1 cellular context compared by ENCODE assay signal in genomic region chr17:15699413-15699924, GRCh38.
TF ChIP-seq lines count a peak whose summit lies in the region.
"Not testable (repeated sequence)": the region's sequence is repeated elsewhere in the genome, so short reads cannot be mapped to it uniquely, and the experiment has no call there.

ZNF286A (plus strand) TSS chr17:15699752; CDS start chr17:15700330, 578 bp downstream.

TF ChIP-seq in K562, 482 proteins besides CTCF, POLR2A, EP300 and RAD21 (continued from another document and continues in another):
- TF ChIP-seq ZBTB40 (IDR thresholded peaks at IDR 0.05) (0 out of 2 replicates have a peak, but pooled peaks have one; percentile 34), HCFC1 (IDR thresholded peaks at IDR 0.05; ENCODE audit: low read depth, low read length) (peak; percentile 84), CXXC5 (CRISPR knock-in tag; IDR thresholded peaks at IDR 0.05) (peak; percentile 79), MAZ (CRISPR knock-in tag; conservative IDR thresholded peaks at IDR 0.05 in 1 of 2, IDR thresholded peaks at IDR 0.05 in 1 of 2) (peak in 1 of 2 experiments; percentile 67; a peak in 1 of 4 replicates), SUPT5H (IDR thresholded peaks at IDR 0.05) (peak; percentile 45; the same call in 1 of the 2 replicates), USF2 (CRISPR knock-in tag; IDR thresholded peaks at IDR 0.05) (0 out of 2 replicates have a peak, but pooled peaks have one; percentile 28), ETS1 (conservative IDR thresholded peaks at IDR 0.05; ENCODE audit: control insufficient read depth, low read depth, low read length) (0 out of 2 replicates have a peak, but pooled peaks have one; percentile 47), ZFX (CRISPR knock-in tag; IDR thresholded peaks at IDR 0.05) (peak; percentile 57), CREM (IDR thresholded peaks at IDR 0.05; ENCODE audit: low read depth) (peak; percentile 53; the same call in 1 of the 2 replicates), MYC (IDR thresholded peaks at IDR 0.05; ENCODE audit: low read depth, low read length) (peak; percentile 42; the same call in 1 of the 2 replicates)
- not testable (repeated sequence) for TF ChIP-seq ZBTB40 (CRISPR knock-in tag; IDR thresholded peaks at IDR 0.05); MYC (CRISPR knock-in tag; IDR thresholded peaks at IDR 0.05; ENCODE audit: borderline replicate concordance, low read depth)
- TF ChIP-seq, protein P1, sequence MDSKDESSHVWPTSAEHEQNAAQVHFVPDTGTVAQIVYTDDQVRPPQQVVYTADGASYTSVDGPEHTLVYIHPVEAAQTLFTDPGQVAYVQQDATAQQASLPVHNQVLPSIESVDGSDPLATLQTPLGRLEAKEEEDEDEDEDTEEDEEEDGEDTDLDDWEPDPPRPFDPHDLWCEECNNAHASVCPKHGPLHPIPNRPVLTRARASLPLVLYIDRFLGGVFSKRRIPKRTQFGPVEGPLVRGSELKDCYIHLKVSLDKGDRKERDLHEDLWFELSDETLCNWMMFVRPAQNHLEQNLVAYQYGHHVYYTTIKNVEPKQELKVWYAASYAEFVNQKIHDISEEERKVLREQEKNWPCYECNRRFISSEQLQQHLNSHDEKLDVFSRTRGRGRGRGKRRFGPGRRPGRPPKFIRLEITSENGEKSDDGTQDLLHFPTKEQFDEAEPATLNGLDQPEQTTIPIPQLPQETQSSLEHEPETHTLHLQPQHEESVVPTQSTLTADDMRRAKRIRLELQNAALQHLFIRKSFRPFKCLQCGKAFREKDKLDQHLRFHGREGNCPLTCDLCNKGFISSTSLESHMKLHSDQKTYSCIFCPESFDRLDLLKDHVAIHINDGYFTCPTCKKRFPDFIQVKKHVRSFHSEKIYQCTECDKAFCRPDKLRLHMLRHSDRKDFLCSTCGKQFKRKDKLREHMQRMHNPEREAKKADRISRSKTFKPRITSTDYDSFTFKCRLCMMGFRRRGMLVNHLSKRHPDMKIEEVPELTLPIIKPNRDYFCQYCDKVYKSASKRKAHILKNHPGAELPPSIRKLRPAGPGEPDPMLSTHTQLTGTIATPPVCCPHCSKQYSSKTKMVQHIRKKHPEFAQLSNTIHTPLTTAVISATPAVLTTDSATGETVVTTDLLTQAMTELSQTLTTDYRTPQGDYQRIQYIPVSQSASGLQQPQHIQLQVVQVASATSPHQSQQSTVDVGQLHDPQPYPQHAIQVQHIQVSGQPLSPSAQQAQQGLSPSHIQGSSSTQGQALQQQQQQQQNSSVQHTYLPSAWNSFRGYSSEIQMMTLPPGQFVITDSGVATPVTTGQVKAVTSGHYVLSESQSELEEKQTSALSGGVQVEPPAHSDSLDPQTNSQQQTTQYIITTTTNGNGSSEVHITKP (IDR thresholded peaks at IDR 0.05; ENCODE audit: partially characterized antibody): peak; percentile 33
- TF ChIP-seq, protein P2, sequence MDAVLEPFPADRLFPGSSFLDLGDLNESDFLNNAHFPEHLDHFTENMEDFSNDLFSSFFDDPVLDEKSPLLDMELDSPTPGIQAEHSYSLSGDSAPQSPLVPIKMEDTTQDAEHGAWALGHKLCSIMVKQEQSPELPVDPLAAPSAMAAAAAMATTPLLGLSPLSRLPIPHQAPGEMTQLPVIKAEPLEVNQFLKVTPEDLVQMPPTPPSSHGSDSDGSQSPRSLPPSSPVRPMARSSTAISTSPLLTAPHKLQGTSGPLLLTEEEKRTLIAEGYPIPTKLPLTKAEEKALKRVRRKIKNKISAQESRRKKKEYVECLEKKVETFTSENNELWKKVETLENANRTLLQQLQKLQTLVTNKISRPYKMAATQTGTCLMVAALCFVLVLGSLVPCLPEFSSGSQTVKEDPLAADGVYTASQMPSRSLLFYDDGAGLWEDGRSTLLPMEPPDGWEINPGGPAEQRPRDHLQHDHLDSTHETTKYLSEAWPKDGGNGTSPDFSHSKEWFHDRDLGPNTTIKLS (IDR thresholded peaks at IDR 0.05; ENCODE audit: borderline replicate concordance, low read depth): peak; percentile 74
- TF ChIP-seq, protein P3, sequence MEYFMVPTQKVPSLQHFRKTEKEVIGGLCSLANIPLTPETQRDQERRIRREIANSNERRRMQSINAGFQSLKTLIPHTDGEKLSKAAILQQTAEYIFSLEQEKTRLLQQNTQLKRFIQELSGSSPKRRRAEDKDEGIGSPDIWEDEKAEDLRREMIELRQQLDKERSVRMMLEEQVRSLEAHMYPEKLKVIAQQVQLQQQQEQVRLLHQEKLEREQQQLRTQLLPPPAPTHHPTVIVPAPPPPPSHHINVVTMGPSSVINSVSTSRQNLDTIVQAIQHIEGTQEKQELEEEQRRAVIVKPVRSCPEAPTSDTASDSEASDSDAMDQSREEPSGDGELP (CRISPR knock-in tag; IDR thresholded peaks at IDR 0.05; ENCODE audit: borderline replicate concordance): peak; percentile 82; the same call in 1 of the 2 replicates
- TF ChIP-seq, protein P4, sequence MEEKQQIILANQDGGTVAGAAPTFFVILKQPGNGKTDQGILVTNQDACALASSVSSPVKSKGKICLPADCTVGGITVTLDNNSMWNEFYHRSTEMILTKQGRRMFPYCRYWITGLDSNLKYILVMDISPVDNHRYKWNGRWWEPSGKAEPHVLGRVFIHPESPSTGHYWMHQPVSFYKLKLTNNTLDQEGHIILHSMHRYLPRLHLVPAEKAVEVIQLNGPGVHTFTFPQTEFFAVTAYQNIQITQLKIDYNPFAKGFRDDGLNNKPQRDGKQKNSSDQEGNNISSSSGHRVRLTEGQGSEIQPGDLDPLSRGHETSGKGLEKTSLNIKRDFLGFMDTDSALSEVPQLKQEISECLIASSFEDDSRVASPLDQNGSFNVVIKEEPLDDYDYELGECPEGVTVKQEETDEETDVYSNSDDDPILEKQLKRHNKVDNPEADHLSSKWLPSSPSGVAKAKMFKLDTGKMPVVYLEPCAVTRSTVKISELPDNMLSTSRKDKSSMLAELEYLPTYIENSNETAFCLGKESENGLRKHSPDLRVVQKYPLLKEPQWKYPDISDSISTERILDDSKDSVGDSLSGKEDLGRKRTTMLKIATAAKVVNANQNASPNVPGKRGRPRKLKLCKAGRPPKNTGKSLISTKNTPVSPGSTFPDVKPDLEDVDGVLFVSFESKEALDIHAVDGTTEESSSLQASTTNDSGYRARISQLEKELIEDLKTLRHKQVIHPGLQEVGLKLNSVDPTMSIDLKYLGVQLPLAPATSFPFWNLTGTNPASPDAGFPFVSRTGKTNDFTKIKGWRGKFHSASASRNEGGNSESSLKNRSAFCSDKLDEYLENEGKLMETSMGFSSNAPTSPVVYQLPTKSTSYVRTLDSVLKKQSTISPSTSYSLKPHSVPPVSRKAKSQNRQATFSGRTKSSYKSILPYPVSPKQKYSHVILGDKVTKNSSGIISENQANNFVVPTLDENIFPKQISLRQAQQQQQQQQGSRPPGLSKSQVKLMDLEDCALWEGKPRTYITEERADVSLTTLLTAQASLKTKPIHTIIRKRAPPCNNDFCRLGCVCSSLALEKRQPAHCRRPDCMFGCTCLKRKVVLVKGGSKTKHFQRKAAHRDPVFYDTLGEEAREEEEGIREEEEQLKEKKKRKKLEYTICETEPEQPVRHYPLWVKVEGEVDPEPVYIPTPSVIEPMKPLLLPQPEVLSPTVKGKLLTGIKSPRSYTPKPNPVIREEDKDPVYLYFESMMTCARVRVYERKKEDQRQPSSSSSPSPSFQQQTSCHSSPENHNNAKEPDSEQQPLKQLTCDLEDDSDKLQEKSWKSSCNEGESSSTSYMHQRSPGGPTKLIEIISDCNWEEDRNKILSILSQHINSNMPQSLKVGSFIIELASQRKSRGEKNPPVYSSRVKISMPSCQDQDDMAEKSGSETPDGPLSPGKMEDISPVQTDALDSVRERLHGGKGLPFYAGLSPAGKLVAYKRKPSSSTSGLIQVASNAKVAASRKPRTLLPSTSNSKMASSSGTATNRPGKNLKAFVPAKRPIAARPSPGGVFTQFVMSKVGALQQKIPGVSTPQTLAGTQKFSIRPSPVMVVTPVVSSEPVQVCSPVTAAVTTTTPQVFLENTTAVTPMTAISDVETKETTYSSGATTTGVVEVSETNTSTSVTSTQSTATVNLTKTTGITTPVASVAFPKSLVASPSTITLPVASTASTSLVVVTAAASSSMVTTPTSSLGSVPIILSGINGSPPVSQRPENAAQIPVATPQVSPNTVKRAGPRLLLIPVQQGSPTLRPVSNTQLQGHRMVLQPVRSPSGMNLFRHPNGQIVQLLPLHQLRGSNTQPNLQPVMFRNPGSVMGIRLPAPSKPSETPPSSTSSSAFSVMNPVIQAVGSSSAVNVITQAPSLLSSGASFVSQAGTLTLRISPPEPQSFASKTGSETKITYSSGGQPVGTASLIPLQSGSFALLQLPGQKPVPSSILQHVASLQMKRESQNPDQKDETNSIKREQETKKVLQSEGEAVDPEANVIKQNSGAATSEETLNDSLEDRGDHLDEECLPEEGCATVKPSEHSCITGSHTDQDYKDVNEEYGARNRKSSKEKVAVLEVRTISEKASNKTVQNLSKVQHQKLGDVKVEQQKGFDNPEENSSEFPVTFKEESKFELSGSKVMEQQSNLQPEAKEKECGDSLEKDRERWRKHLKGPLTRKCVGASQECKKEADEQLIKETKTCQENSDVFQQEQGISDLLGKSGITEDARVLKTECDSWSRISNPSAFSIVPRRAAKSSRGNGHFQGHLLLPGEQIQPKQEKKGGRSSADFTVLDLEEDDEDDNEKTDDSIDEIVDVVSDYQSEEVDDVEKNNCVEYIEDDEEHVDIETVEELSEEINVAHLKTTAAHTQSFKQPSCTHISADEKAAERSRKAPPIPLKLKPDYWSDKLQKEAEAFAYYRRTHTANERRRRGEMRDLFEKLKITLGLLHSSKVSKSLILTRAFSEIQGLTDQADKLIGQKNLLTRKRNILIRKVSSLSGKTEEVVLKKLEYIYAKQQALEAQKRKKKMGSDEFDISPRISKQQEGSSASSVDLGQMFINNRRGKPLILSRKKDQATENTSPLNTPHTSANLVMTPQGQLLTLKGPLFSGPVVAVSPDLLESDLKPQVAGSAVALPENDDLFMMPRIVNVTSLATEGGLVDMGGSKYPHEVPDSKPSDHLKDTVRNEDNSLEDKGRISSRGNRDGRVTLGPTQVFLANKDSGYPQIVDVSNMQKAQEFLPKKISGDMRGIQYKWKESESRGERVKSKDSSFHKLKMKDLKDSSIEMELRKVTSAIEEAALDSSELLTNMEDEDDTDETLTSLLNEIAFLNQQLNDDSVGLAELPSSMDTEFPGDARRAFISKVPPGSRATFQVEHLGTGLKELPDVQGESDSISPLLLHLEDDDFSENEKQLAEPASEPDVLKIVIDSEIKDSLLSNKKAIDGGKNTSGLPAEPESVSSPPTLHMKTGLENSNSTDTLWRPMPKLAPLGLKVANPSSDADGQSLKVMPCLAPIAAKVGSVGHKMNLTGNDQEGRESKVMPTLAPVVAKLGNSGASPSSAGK (IDR thresholded peaks at IDR 0.05): peak; percentile 22; the same call in 1 of the 2 replicates
